4 cellular contexts compared by ENCODE assay signal in the genomic region with DNA sequence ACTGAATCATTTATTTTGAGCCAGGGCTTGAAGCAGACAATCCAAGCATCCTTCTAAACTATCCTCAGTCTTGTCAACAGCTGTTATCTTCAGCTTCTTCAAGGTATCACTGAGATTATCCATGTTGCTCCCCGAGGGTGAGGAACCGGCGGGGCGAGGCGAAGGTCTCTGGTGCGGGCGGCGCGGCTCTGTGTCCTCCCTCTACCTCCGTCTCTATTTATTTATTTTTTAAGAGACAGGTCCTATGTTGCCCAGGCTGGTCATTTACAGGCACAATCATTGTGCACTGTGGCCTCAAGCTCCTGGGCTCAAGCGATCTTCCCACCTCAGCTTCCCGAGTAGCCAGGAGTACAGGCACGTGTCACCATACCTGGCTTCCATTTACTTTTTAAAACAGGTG.
DNase-seq lines count a peak whose midpoint lies in the region; TF ChIP-seq lines count a peak whose summit lies in the region.
"Not testable (repeated sequence)": the region's sequence is repeated elsewhere in the genome, so short reads cannot be mapped to it uniquely, and the experiment has no call there.

No MANE protein-coding gene starts in this region.

- not testable (repeated sequence) for BruUV-seq in MCF 10A (replicated peaks; lab: Mats Ljungman, UMichigan)

- TF ChIP-seq CTCF in MCF 10A (IDR thresholded peaks at IDR 0.05; ENCODE audit: unreplicated experiment); endodermal cell (conservative IDR thresholded peaks at IDR 0.05): not testable (repeated sequence)

- peak overlapping the region in 9 of 11 experiments; percentile 12 to 65 (median 44); a peak in 11 of 22 replicates for H3K4me2 ChIP-seq in BLaER1 treated with 17β-estradiol and CSF1 and Interleukin-3, amounts not matched to agents 10 nM and 100 nM
- H3K4me2 ChIP-seq in trophoblast cell (ENCODE audit: low read length): not testable (repeated sequence)

- POLR2A ChIA-PET in MCF 10A (lab: Yijun Ruan, JAX): not testable (repeated sequence)

- not testable (repeated sequence) for H3K23ac ChIP-seq in trophoblast cell (ENCODE audit: low read length)

- not testable (repeated sequence) for H3K27me3 Mint-ChIP-seq in MCF 10A (ENCODE audit: insufficient read depth, unreplicated experiment); endodermal cell (ENCODE audit: insufficient read depth)

- H3K4me3 Mint-ChIP-seq in MCF 10A (ENCODE audit: unreplicated experiment); endodermal cell: not testable (repeated sequence)

- H3K36me3 Mint-ChIP-seq in MCF 10A (ENCODE audit: insufficient read depth, unreplicated experiment); endodermal cell (ENCODE audit: low read depth): not testable (repeated sequence)

- not testable (repeated sequence) for H2AK5ac ChIP-seq in trophoblast cell (ENCODE audit: low read length)

- not testable (repeated sequence) for H3K36me3 ChIP-seq in BLaER1 treated with 17β-estradiol and CSF1 and Interleukin-3, amounts not matched to agents 10 nM and 100 nM; endodermal cell (ENCODE audit: control insufficient read depth, insufficient read depth, low read length); trophoblast cell (ENCODE audit: control insufficient read depth in 1 of 2, insufficient read depth in 2 of 2, low read length in 2 of 2)

- not testable (repeated sequence) for H3K79me2 ChIP-seq in trophoblast cell (ENCODE audit: control insufficient read depth, insufficient read depth, low read length, poor library complexity)

- 100% methylated on average over 1 of the region's 13 CpGs; no CpG with 5 or more reads in 1 of the 2 experiments for WGBS in endodermal cell (ENCODE audit: insufficient coverage in 1 of 2, insufficient read length in 1 of 2), 2 experiments
- WGBS in trophoblast cell (ENCODE audit: extremely low coverage, insufficient coverage, insufficient read length): no CpG with 5 or more reads among the region's 13 CpGs

- not testable (repeated sequence) for H4K20me1 ChIP-seq in BLaER1 treated with 17β-estradiol and CSF1 and Interleukin-3, amounts not matched to agents 10 nM and 100 nM

- not testable (repeated sequence) for DNase-seq in MCF 10A (ENCODE audit: unreplicated experiment)
- DNase-seq in endodermal cell: peak; percentile 15
- DNase-seq in trophoblast cell: peak; percentile 9 to 14

- not testable (repeated sequence) for H4K8ac ChIP-seq in trophoblast cell (ENCODE audit: low read depth, low read length)

- not testable (repeated sequence) for H3K79me1 ChIP-seq in trophoblast cell (ENCODE audit: low read length)

- not testable (repeated sequence) for H3K4ac ChIP-seq in trophoblast cell (ENCODE audit: low read depth, low read length)

- H3K9me3 ChIP-seq in BLaER1 treated with 17β-estradiol and CSF1 and Interleukin-3, amounts not matched to agents 10 nM and 100 nM (replicated peaks in 1 of 11); endodermal cell (ENCODE audit: control insufficient read depth, low read length); trophoblast cell (ENCODE audit: insufficient read depth, low read depth, low read length): not testable (repeated sequence)

- not testable (repeated sequence) for H4K12ac ChIP-seq in trophoblast cell (ENCODE audit: low read depth, low read length)

- H3K9me3 Mint-ChIP-seq in MCF 10A (ENCODE audit: unreplicated experiment); endodermal cell: not testable (repeated sequence)

- intact Hi-C loops in MCF 10A (cut with micrococcal nuclease): not testable (repeated sequence)

- not testable (repeated sequence) for H3K4me1 Mint-ChIP-seq in MCF 10A (ENCODE audit: insufficient read depth, unreplicated experiment); endodermal cell

- not testable (repeated sequence) for H3K4me1 ChIP-seq in BLaER1 treated with 17β-estradiol and CSF1 and Interleukin-3, amounts not matched to agents 10 nM and 100 nM; endodermal cell (ENCODE audit: control insufficient read depth, insufficient read depth, low read length); trophoblast cell (ENCODE audit: control insufficient read depth in 1 of 2, insufficient read depth in 2 of 2, low read length in 2 of 2)

- not testable (repeated sequence) for H2BK12ac ChIP-seq in trophoblast cell (ENCODE audit: low read length)

- not testable (repeated sequence) for H2AFZ ChIP-seq in trophoblast cell (ENCODE audit: insufficient read depth, low read length, poor library complexity)

- H3K18ac ChIP-seq in trophoblast cell (ENCODE audit: low read length): not testable (repeated sequence)

- CTCF ChIA-PET in MCF 10A (lab: Yijun Ruan, JAX): not testable (repeated sequence)

- H2BK5ac ChIP-seq in trophoblast cell (ENCODE audit: low read depth, low read length, poor library complexity): not testable (repeated sequence)

- not testable (repeated sequence) for H2BK120ac ChIP-seq in trophoblast cell (ENCODE audit: insufficient read depth, low read length, poor library complexity)

- H3K27ac Mint-ChIP-seq in MCF 10A (ENCODE audit: low read depth, unreplicated experiment): peak overlapping the region; percentile 42
- not testable (repeated sequence) for H3K27ac Mint-ChIP-seq in endodermal cell

- H3K14ac ChIP-seq in trophoblast cell (ENCODE audit: low read length): not testable (repeated sequence)

- H3K9ac ChIP-seq in BLaER1 treated with 17β-estradiol and CSF1 and Interleukin-3, amounts not matched to agents 10 nM and 100 nM; endodermal cell (ENCODE audit: extremely low read depth, low read length, poor library complexity, severe bottlenecking); trophoblast cell (ENCODE audit: low read length): not testable (repeated sequence)

- H3K27me3 ChIP-seq in BLaER1 treated with 17β-estradiol and CSF1 and Interleukin-3, amounts not matched to agents 10 nM and 100 nM; endodermal cell (ENCODE audit: control insufficient read depth, insufficient read depth, low read length, poor library complexity, severe bottlenecking); trophoblast cell (ENCODE audit: insufficient read depth, low read length): not testable (repeated sequence)

- not testable (repeated sequence) for H3K4me3 ChIP-seq in BLaER1 treated with 17β-estradiol and CSF1 and Interleukin-3, amounts not matched to agents 10 nM and 100 nM; endodermal cell (ENCODE audit: low read length); trophoblast cell (ENCODE audit: low read depth, low read length)

- H3K27ac ChIP-seq in BLaER1 treated with 17β-estradiol and CSF1 and Interleukin-3, amounts not matched to agents 10 nM and 100 nM; endodermal cell (ENCODE audit: low read depth, low read length); trophoblast cell (ENCODE audit: low read depth, low read length): not testable (repeated sequence)

- not testable (repeated sequence) for H4K91ac ChIP-seq in trophoblast cell (ENCODE audit: low read depth, low read length)
